In the genomic region with DNA sequence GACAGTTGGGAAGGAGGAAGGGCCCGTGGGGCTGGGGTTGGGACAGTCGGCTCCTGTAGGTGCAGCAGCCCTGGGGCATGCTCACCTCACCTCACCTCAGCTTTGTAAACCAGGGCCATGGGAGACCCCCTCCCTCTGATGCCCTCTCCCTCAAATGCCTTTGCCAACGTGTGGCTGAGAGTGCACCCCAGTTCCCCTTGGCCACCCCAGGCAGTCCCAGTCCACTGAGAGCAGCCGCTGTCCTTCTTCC, we compare ENCODE assay signal across 8 cellular contexts. TPM values are rescaled to one million over a fixed set of nuclear protein-coding genes. Genes with fewer than 3 reads are reported as not detected.
DNase-seq lines count a peak whose midpoint lies in the region; ATAC-seq, FAIRE-seq and TF ChIP-seq lines count a peak whose summit lies in the region.

No MANE protein-coding gene starts in this region.

- no peak for TF ChIP-seq EP300 in H1 (IDR thresholded peaks at IDR 0.05; ENCODE audit: borderline replicate concordance in 1 of 2, low read depth in 2 of 2, low read length in 2 of 2)

- no peak overlapping the region for H3K14ac ChIP-seq in H1 (ENCODE audit: insufficient read length)

- H3K56ac ChIP-seq in H1 (replicated peaks; ENCODE audit: insufficient read length, low read depth, low read length), result no peak overlapping the region

- H4K5ac ChIP-seq in H1 (ENCODE audit: insufficient read length, low read depth, low read length), result peak overlapping the region; percentile 4

- no peaks in the 10 kb centered on the region for H3K9me3 Mint-ChIP-seq in Calu3 (ENCODE audit: low read depth, unreplicated experiment)

- CTCF ChIA-PET in Calu3 (lab: Charles Lee) (interaction anchor here (0.8 to 3.8 kb wide), 6 partner anchors 31 to 91 kb away, joined by 3 to 31 read pairs (median 4); no protein-coding TSS in a partner anchor), H1 (lab: Charles Lee; ENCODE audit: partially characterized antibody) (interaction anchor here (0.6 to 22.8 kb wide), 6 partner anchors 15 to 113 kb away, joined by 3 to 430 read pairs (median 72); no protein-coding TSS in a partner anchor)

- H3K4me3 Mint-ChIP-seq in Calu3 (ENCODE audit: low read depth, unreplicated experiment), result peak overlapping the region; percentile 72

- H2BK5ac ChIP-seq in H1 (ENCODE audit: low read depth, low read length), result peak overlapping the region; percentile 99

- H3K27me3 Mint-ChIP-seq in Calu3 (ENCODE audit: unreplicated experiment), result peaks cover 14% of the 10 kb centered on the region

- peaks cover 0 to 2% of the 10 kb centered on the region in 2 experiments; a peak in 1 of 4 replicates for H3K79me2 ChIP-seq in H1 (ENCODE audit: control insufficient read depth in 1 of 2, insufficient read depth in 2 of 2, low read length in 2 of 2)

- FAIRE-seq in H1 (lab: Jason Lieb, UNC), result no peak

- peak overlapping the region; percentile 89 for H2AK5ac ChIP-seq in H1 (ENCODE audit: low read depth, low read length)

- H2BK120ac ChIP-seq in H1 (replicated peaks; ENCODE audit: low read depth, low read length), result no peak overlapping the region

- POLR2A ChIA-PET in H1 (lab: Charles Lee; ENCODE audit: partially characterized antibody), result interaction anchor here (0.7 to 20.8 kb wide), 13 partner anchors 11 to 143 kb away, joined by 3 to 826 read pairs (median 9); partner anchors contain the start of genes CDC42EP2 and MALAT1

- H3K9me3 ChIP-seq in NT2/D1 (ENCODE audit: insufficient read depth, low read length), result no peaks in the 10 kb centered on the region
- H3K9me3 ChIP-seq in H1 (ENCODE audit: insufficient read depth in 2 of 2, low read depth in 1 of 2, low read length in 1 of 2), result no peaks in the 10 kb centered on the region
- no peaks in the 10 kb centered on the region for H3K9me3 ChIP-seq in neutrophil

- H3K4me1 Mint-ChIP-seq in Calu3 (ENCODE audit: low read depth, unreplicated experiment), result peaks cover 68% of the 10 kb centered on the region

- H3K23me2 ChIP-seq in H1 (ENCODE audit: low read depth, low read length), result peaks cover 15% of the 10 kb centered on the region; the same call in 1 of the 2 replicates

- H3K23ac ChIP-seq in H1 (ENCODE audit: insufficient read length), result no peak overlapping the region

- peak overlapping the region; percentile 88 for H3K18ac ChIP-seq in H1 (ENCODE audit: extremely low read depth, low read length)

- H3K27me3 ChIP-seq in NT2/D1 (ENCODE audit: insufficient read depth, insufficient read length), result no peaks in the 10 kb centered on the region
- no peaks in the 10 kb centered on the region; a peak in 1 of 7 replicates for H3K27me3 ChIP-seq in H1 (replicated peaks in 1 of 4; ENCODE audit: control insufficient read depth in 3 of 4, extremely low read depth in 1 of 4, insufficient read depth in 3 of 4, low read length in 3 of 4)
- H3K27me3 ChIP-seq in neutrophil, result no peaks in the 10 kb centered on the region

- no peak overlapping the region for H3K4me3 ChIP-seq in NT2/D1 (ENCODE audit: insufficient read length, low read depth)
- H3K4me3 ChIP-seq in H1 (ENCODE audit: extremely low read depth in 1 of 4, insufficient read depth in 2 of 4, low read depth in 3 of 4, low read length in 4 of 4), result peak overlapping the region in 1 of 4 experiments; percentile 6; a peak in 1 of 8 replicates
- H3K4me3 ChIP-seq in neutrophil (ENCODE audit: low read depth in 1 of 2, low read length in 1 of 2), result peak overlapping the region; percentile 93 to 95

- H3K4me2 ChIP-seq in H1 (ENCODE audit: insufficient read depth in 1 of 2, low read depth in 2 of 2, low read length in 2 of 2), result peak overlapping the region; percentile 60 to 61

- H3K27ac Mint-ChIP-seq in Calu3 (ENCODE audit: unreplicated experiment), result peak overlapping the region; percentile 99

- H4K20me1 ChIP-seq in H1 (replicated peaks in 1 of 2; ENCODE audit: control insufficient read depth in 1 of 2, insufficient read depth in 2 of 2, low read length in 2 of 2), result peaks cover 0 to 4% of the 10 kb centered on the region in 2 experiments

- no peak for ATAC-seq in HG03457 (IDR thresholded peaks at IDR 0.05; ENCODE audit: unreplicated experiment)

- TF ChIP-seq POLR2A in H1 (IDR thresholded peaks at IDR 0.05; ENCODE audit: control extremely low read depth in 1 of 2, low read depth in 2 of 2, low read length in 2 of 2), result no peak

- peak overlapping the region; percentile 95 for H2BK20ac ChIP-seq in H1 (ENCODE audit: low read length)

- H3K79me1 ChIP-seq in H1 (ENCODE audit: low read depth, low read length), result no peaks in the 10 kb centered on the region; the same call in 1 of the 2 replicates

- TF ChIP-seq CTCF in Calu3 (IDR thresholded peaks at IDR 0.05; ENCODE audit: unreplicated experiment) (no peak), H1 (IDR thresholded peaks at IDR 0.05; ENCODE audit: control extremely low read depth in 1 of 3, insufficient read depth in 1 of 3, low read depth in 1 of 3, low read length in 3 of 3) (no peak), neutrophil (IDR thresholded peaks at IDR 0.05) (no peak)

- H3K36me3 Mint-ChIP-seq in Calu3 (ENCODE audit: insufficient read depth, unreplicated experiment), result peaks cover 75% of the 10 kb centered on the region

- no peak for TF ChIP-seq RAD21 in H1 (IDR thresholded peaks at IDR 0.05 in 1 of 2, conservative IDR thresholded peaks at IDR 0.05 in 1 of 2; ENCODE audit: low read depth in 2 of 2, low read length in 2 of 2)

- H3K27ac ChIP-seq in H1 (ENCODE audit: low read depth, low read length), result peak overlapping the region; percentile 87; the same call in 1 of the 2 replicates
- H3K27ac ChIP-seq in neutrophil, result peak overlapping the region; percentile 97

- peaks cover 8% of the 10 kb centered on the region for H3K36me3 ChIP-seq in NT2/D1 (ENCODE audit: insufficient read depth, insufficient read length, low read length)
- no peaks in the 10 kb centered on the region for H3K36me3 ChIP-seq in H1 (ENCODE audit: control insufficient read depth in 2 of 4, insufficient read depth in 4 of 4, low read length in 3 of 4)
- peaks cover 11% of the 10 kb centered on the region for H3K36me3 ChIP-seq in neutrophil

- H4K8ac ChIP-seq in H1 (ENCODE audit: extremely low read depth, insufficient read depth, low read length), result no peak overlapping the region

- WGBS in H1 (ENCODE audit: extremely low coverage in 1 of 2, insufficient coverage in 1 of 2, insufficient read length in 1 of 2, insufficient replicate concordance in 2 of 2, low coverage in 1 of 2, low lambda C conversion rate in 2 of 2, missing lambda C conversion rate in 1 of 2), 2 experiments, result 25% methylated on average over 2 of the region's 4 CpGs; no CpG with 5 or more reads in 1 of the 2 experiments

- intact Hi-C loops in Calu3 (cut with micrococcal nuclease; ENCODE audit: unreplicated experiment), result loop anchor here (5.0 kb wide), 1 partner anchor 36 kb away; the partner anchor contains the start of gene SLC25A45

- H3K4me1 ChIP-seq in NT2/D1 (ENCODE audit: insufficient read depth, insufficient read length) (peaks cover 39% of the 10 kb centered on the region), H1 (replicated peaks in 1 of 4; ENCODE audit: control insufficient read depth in 3 of 4, insufficient read depth in 4 of 4, low read length in 3 of 4) (peaks cover 19 to 61% (median 45%) of the 10 kb centered on the region in 4 experiments), neutrophil (ENCODE audit: control insufficient read depth in 1 of 2, insufficient read depth in 1 of 2, low read depth in 1 of 2, low read length in 1 of 2) (peaks cover 38 to 63% of the 10 kb centered on the region in 2 experiments)

- DNase-seq in Calu3 (no peak), NT2/D1 (ENCODE audit: low read depth, low spot score) (no peak), H1 (ENCODE audit: low read depth in 1 of 2, low spot score in 2 of 2) (no peak), medulla oblongata (ENCODE audit: extremely low spot score) (no peak), NCI-H1105 treated with DMSO at 0.1 percent for 48 hours (lab: John Stamatoyannopoulos, UW) (no peak)
- no peak for DNase-seq in activated CD4-positive, alpha-beta T cell treated with anti-CD3 and anti-CD28 coated beads for 4 hours

- peak overlapping the region; percentile 81 for H4K91ac ChIP-seq in H1 (replicated peaks; ENCODE audit: insufficient read length, low read length)

- H3K4ac ChIP-seq in H1 (replicated peaks; ENCODE audit: insufficient read length, low read depth, low read length), result peak overlapping the region; percentile 11

- peak overlapping the region; percentile 99 for H2BK12ac ChIP-seq in H1 (ENCODE audit: low read depth, low read length)

- no TSS peak for BruUV-seq in Calu3 (replicated peaks; lab: Mats Ljungman, UMichigan)

- no peak overlapping the region for H2AFZ ChIP-seq in H1 (ENCODE audit: low read length)

- H3K9ac ChIP-seq in NT2/D1 (ENCODE audit: insufficient read length, low read depth), result peak overlapping the region; percentile 80
- peak overlapping the region in 2 of 4 experiments; percentile 30 to 45; a peak in 4 of 7 replicates for H3K9ac ChIP-seq in H1 (replicated peaks in 1 of 4; ENCODE audit: extremely low read depth in 1 of 4, low read depth in 3 of 4, low read length in 3 of 4)

- H2BK15ac ChIP-seq in H1 (ENCODE audit: low read length), result peak overlapping the region; percentile 98

RNA-seq across cellular contexts. Expression of gene NEAT1, which starts 4.2 kb away (rescaled TPM):
- 605 and 821 TPM in 2 replicates for total RNA-seq in Calu3 (2022)
- 10.4 and 10.7 TPM in 2 replicates for total RNA-seq in H1 (2021; fragmentation: NEBNext Ultra II Directional; extraction: Animal tissue kit (Norgen Biotek cat#: 25700))
- polyA plus RNA-seq in H1 (2011; rRNA removed), result 1.6 and 2.4 TPM in 2 replicates
- polyA plus RNA-seq in H1 (2011; cell fraction: cytosol; rRNA removed), result 5.7 TPM
- polyA plus RNA-seq in H1 (2011; cell fraction: nucleus; rRNA removed), result 5.7 TPM
- 16.2 to 22.8 TPM (median 18.4 TPM) in 4 replicates for polyA plus RNA-seq in H1 (2012, experiment 1 of 2)
- polyA plus RNA-seq in H1 (2012, experiment 2 of 2), result 1.4 TPM
- polyA plus RNA-seq in H1 (2013, experiment 1 of 2), result 3.0 TPM
- polyA plus RNA-seq in H1 (2013, experiment 2 of 2), result 2.6 TPM
- polyA minus RNA-seq in H1 (2011; rRNA and poly(A)+ RNA removed), result 11.4 and 18.7 TPM in 2 replicates
- 5.7 TPM for polyA minus RNA-seq in H1 (2011; cell fraction: cytosol; rRNA and poly(A)+ RNA removed)
- polyA minus RNA-seq in H1 (2011; cell fraction: nucleus; rRNA and poly(A)+ RNA removed), result 23.0 TPM

RNA-seq across cellular contexts. Expression of gene FRMD8, which starts 31.9 kb away (rescaled TPM):
- 40.2 and 51.9 TPM in 2 replicates for total RNA-seq in Calu3 (2022)
- 16.7 and 19.2 TPM in 2 replicates for total RNA-seq in H1 (2021; fragmentation: NEBNext Ultra II Directional; extraction: Animal tissue kit (Norgen Biotek cat#: 25700))
- polyA plus RNA-seq in H1 (2011; rRNA removed), result 15.0 and 23.4 TPM in 2 replicates
- 14.8 TPM for polyA plus RNA-seq in H1 (2011; cell fraction: cytosol; rRNA removed)
- polyA plus RNA-seq in H1 (2011; cell fraction: nucleus; rRNA removed), result 26.9 TPM
- 8.5 to 12.7 TPM (median 10.9 TPM) in 4 replicates for polyA plus RNA-seq in H1 (2012, experiment 1 of 2)
- 10.7 TPM for polyA plus RNA-seq in H1 (2012, experiment 2 of 2)
- 8.6 TPM for polyA plus RNA-seq in H1 (2013, experiment 1 of 2)
- 7.7 TPM for polyA plus RNA-seq in H1 (2013, experiment 2 of 2)
- 9.5 and 15.1 TPM in 2 replicates for polyA minus RNA-seq in H1 (2011; rRNA and poly(A)+ RNA removed)
- 12.3 TPM for polyA minus RNA-seq in H1 (2011; cell fraction: cytosol; rRNA and poly(A)+ RNA removed)
- polyA minus RNA-seq in H1 (2011; cell fraction: nucleus; rRNA and poly(A)+ RNA removed), result 14.0 TPM

RNA-seq across cellular contexts. Expression of gene SLC25A45, which starts 35.9 kb away (rescaled TPM):
- 2.9 and 4.0 TPM in 2 replicates for total RNA-seq in Calu3 (2022)
- total RNA-seq in H1 (2021; fragmentation: NEBNext Ultra II Directional; extraction: Animal tissue kit (Norgen Biotek cat#: 25700)), result 0.54 and 0.61 TPM in 2 replicates
- polyA plus RNA-seq in H1 (2011; rRNA removed), result 0.59 and 0.97 TPM in 2 replicates
- polyA plus RNA-seq in H1 (2011; cell fraction: cytosol; rRNA removed), result 0.76 TPM
- 3.3 TPM for polyA plus RNA-seq in H1 (2011; cell fraction: nucleus; rRNA removed)
- polyA plus RNA-seq in H1 (2012, experiment 1 of 2), result 0.67 to 1.3 TPM (median 1.0 TPM) in 4 replicates
- polyA plus RNA-seq in H1 (2012, experiment 2 of 2), result 0.37 TPM
- 0.95 TPM for polyA plus RNA-seq in H1 (2013, experiment 1 of 2)
- polyA plus RNA-seq in H1 (2013, experiment 2 of 2), result 1.1 TPM
- 0.20 and 0.28 TPM in 2 replicates for polyA minus RNA-seq in H1 (2011; rRNA and poly(A)+ RNA removed)
- not detected for polyA minus RNA-seq in H1 (2011; cell fraction: cytosol; rRNA and poly(A)+ RNA removed)
- 0.30 TPM for polyA minus RNA-seq in H1 (2011; cell fraction: nucleus; rRNA and poly(A)+ RNA removed)

Comparison
In these comparisons a context has a peak if more than half of its experiments do, and no peak if none do; other contexts are left out.
1. RNA of gene NEAT1, which starts 4.2 kb away (total RNA-seq): 605 to 821 TPM in Calu3; 10.4 to 10.7 TPM in H1; every median in the first group is over 10 times any median in the second.